25 cellular contexts compared by ENCODE assay signal in genomic region chr7:6148724-6149360, GRCh38.
"Had no signal": no experiment of that assay in that cellular context is flagged by ENCODE, and none has a peak within 500 bp of the region (broad histone marks: within the 10 kb centered on the region; RNA-seq: fewer than 3 reads in every experiment).

No MANE protein-coding gene starts in this region.

- FAIRE-seq: colon, TTC549 had no signal

- H3K4me1 Mint-ChIP-seq: activated CD4-positive, alpha-beta T cell treated with anti-CD3 and anti-CD28 coated beads for 36 hours; activated naive CD8-positive, alpha-beta T cell treated with anti-CD3 and anti-CD28 coated beads, Interleukin-2, amount 50 U/mL, for 24 hours; memory B cell; naive B cell; neural progenitor cell had no signal

- H3K4me3 ChIP-seq: cardiac muscle cell, esophagus muscularis mucosa, gastrocnemius medialis, neural progenitor cell, prostate gland, skin epidermis, stomach, suprapubic skin, tibial nerve had no signal

- H3K27ac Mint-ChIP-seq: activated CD4-positive, alpha-beta T cell treated with anti-CD3 and anti-CD28 coated beads for 36 hours; activated naive CD4-positive, alpha-beta T cell treated with anti-CD3 and anti-CD28 coated beads for 36 hours; activated T-cell treated with anti-CD3 and anti-CD28 coated beads, Interleukin-2, amount 50 U/mL, for 72 hours; memory B cell; neural progenitor cell had no signal

- H3K36me3 ChIP-seq: neural progenitor cell had no signal

- H3K27ac ChIP-seq: cardiac muscle cell, esophagus muscularis mucosa, gastrocnemius medialis, neural progenitor cell, prostate gland, skin epidermis, stomach, suprapubic skin, tibial nerve had no signal

- H3K27me3 ChIP-seq: cardiac muscle cell, esophagus muscularis mucosa, gastrocnemius medialis, neural progenitor cell, stomach, suprapubic skin, tibial nerve had no signal

- H3K4me1 ChIP-seq: esophagus muscularis mucosa, gastrocnemius medialis, neural progenitor cell, prostate gland, stomach, suprapubic skin, tibial nerve had no signal

- H2AFZ ChIP-seq: neural progenitor cell had no signal

- H3K9ac ChIP-seq: neural progenitor cell had no signal

- H3K9me3 ChIP-seq: esophagus muscularis mucosa, gastrocnemius medialis, prostate gland, stomach, suprapubic skin, tibial nerve had no signal

- DNase-seq: activated CD4-positive, alpha-beta T cell treated with anti-CD3 and anti-CD28 coated beads for 36 hours; activated CD4-positive, alpha-beta T cell treated with anti-CD3 and anti-CD28 coated beads, Interleukin-2, amount 50 U/mL, for 4 hours; activated effector memory CD4-positive, alpha-beta T cell treated with Interleukin-2 at 50 U/mL for 16 hours; activated naive CD4-positive, alpha-beta T cell treated with anti-CD3 and anti-CD28 coated beads for 36 hours; activated naive CD8-positive, alpha-beta T cell treated with anti-CD3 and anti-CD28 coated beads, Interleukin-2, amount 50 U/mL, for 24 hours; activated T-cell treated with anti-CD3 and anti-CD28 coated beads, Interleukin-2, amount 50 U/mL, for 72 hours; effector memory CD4-positive, alpha-beta T cell; gastrocnemius medialis; hippocampal formation; kidney glomerular epithelial cell; naive B cell; right cardiac atrium; stimulated activated CD4-positive, alpha-beta T cell treated with anti-CD3 and anti-CD28 coated beads, Interleukin-1b, Interleukin-23, amount 100 ng/mL, for 48 hours; stomach had no signal

- H3K4me3 Mint-ChIP-seq: activated CD4-positive, alpha-beta T cell treated with anti-CD3 and anti-CD28 coated beads for 36 hours; activated naive CD4-positive, alpha-beta T cell treated with anti-CD3 and anti-CD28 coated beads for 36 hours; activated naive CD8-positive, alpha-beta T cell treated with anti-CD3 and anti-CD28 coated beads, Interleukin-2, amount 50 U/mL, for 24 hours; activated T-cell treated with anti-CD3 and anti-CD28 coated beads, Interleukin-2, amount 50 U/mL, for 72 hours; memory B cell; naive B cell; neural progenitor cell had no signal

- H3K4me2 ChIP-seq: neural progenitor cell had no signal

- H3K9me3 Mint-ChIP-seq: activated naive CD4-positive, alpha-beta T cell treated with anti-CD3 and anti-CD28 coated beads for 36 hours; activated naive CD8-positive, alpha-beta T cell treated with anti-CD3 and anti-CD28 coated beads, Interleukin-2, amount 50 U/mL, for 24 hours; activated T-cell treated with anti-CD3 and anti-CD28 coated beads, Interleukin-2, amount 50 U/mL, for 72 hours; memory B cell; naive B cell; neural progenitor cell had no signal

- ATAC-seq: activated CD4-positive, alpha-beta T cell treated with anti-CD3 and anti-CD28 coated beads for 36 hours; activated naive CD8-positive, alpha-beta T cell treated with anti-CD3 and anti-CD28 coated beads, Interleukin-2, amount 50 U/mL, for 24 hours; activated T-cell treated with anti-CD3 and anti-CD28 coated beads, Interleukin-2, amount 50 U/mL, for 72 hours; gastrocnemius medialis; right cardiac atrium; SK-N-SH treated with all-trans-retinoic acid at 6 μM for 48 hours had no signal
